20 cellular contexts compared by ENCODE assay signal in the genomic region with DNA sequence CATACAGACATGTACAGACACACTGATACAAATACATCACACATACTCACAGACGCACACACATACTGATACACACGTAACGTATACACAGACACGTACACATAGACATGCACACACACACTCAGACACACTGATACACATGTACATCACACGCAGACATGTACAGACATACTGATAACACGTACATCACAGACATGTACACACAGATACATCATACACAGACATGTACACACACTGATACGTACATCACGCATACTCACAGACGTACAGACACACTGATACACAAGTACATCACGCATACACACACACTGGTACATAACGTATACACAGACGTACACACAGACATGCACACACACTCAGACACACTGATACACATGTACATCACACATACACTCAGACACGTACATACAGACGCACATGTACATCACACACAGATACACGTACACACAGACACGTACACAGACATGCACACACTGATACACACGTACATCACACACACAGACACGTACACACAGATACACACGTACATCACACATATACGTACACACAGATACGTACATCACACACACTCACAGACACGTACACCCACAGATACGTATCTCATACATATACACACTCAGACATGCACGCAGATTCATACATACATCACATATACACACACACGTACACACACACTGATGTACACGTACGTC.
"Had no signal": no experiment of that assay in that cellular context is flagged by ENCODE, and none has a peak within 500 bp of the region (broad histone marks: within the 10 kb centered on the region; RNA-seq: fewer than 3 reads in every experiment).

No MANE protein-coding gene starts in this region.

- H3K27me3 ChIP-seq: hepatocyte, neural progenitor cell had no signal

- H2AFZ ChIP-seq: hepatocyte, neural progenitor cell had no signal

- H3K4me2 ChIP-seq: hepatocyte, neural progenitor cell had no signal

- H3K9ac ChIP-seq: neural progenitor cell had no signal

- H3K4me3 ChIP-seq: hepatocyte, mucosa of descending colon, neural progenitor cell, prostate gland, skin epidermis had no signal

- H3K36me3 ChIP-seq: neural progenitor cell, prostate gland had no signal

- DNase-seq: activated CD4-positive, alpha-beta T cell treated with anti-CD3 and anti-CD28 coated beads, Interleukin-2, amount 10 ng/mL, durations not matched to agents 24 days and 14 days; activated CD8-positive, alpha-beta T cell treated with anti-CD3 and anti-CD28 coated beads for 36 hours; activated effector memory CD4-positive, alpha-beta T cell treated with Interleukin-2 at 50 U/mL for 16 hours; activated naive CD4-positive, alpha-beta T cell treated with anti-CD3 and anti-CD28 coated beads, Interleukin-2, amount 10 ng/mL, durations not matched to agents 7 days and 5 days; activated naive CD8-positive, alpha-beta T cell treated with anti-CD3 and anti-CD28 coated beads, Interleukin-2, amount 50 U/mL, for 24 hours; activated T-cell treated with anti-CD3 and anti-CD28 coated beads, Interleukin-2, amount 50 U/mL, for 1 hour; aorta; effector memory CD4-positive, alpha-beta T cell; foreskin fibroblast; islet precursor cell; mammary epithelial cell; mucosa of descending colon; naive B cell; right cardiac atrium; T-helper 1 cell; T1000 had no signal

- H3K4me1 ChIP-seq: neural progenitor cell, prostate gland had no signal

- H3K27ac ChIP-seq: hepatocyte, neural progenitor cell, prostate gland, skin epidermis had no signal

- H3K9me3 ChIP-seq: prostate gland had no signal
